ENCODE assay signal across 12 cellular contexts in the genomic region with DNA sequence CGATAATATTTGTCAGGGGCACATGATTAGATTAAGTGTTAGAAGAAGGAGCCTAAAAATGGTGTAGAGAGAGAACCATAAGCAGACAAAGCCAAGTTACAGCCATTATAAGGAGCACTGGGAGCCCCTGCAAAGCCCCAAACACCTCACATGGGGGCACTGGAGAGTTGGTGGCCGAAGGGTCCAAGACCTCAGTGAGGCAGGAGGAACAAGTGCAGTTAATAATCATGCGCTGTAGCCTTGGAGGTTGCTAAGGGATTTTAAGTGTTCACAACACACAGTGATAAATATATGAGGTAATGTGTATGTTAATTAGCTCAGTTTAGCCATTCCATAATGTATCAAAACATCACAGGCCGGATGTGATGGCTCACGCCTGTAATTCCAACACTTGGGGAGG. TPM values are rescaled to one million over a fixed set of nuclear protein-coding genes. Genes with fewer than 3 reads are reported as not detected.
DNase-seq lines count a peak whose midpoint lies in the region; ATAC-seq and TF ChIP-seq lines count a peak whose summit lies in the region.
"Had no signal": no experiment of that assay in that cellular context is flagged by ENCODE, and none has a peak within 500 bp of the region (broad histone marks: within the 10 kb centered on the region; RNA-seq: fewer than 3 reads in every experiment).

No MANE protein-coding gene starts in this region.

- ATAC-seq in foreskin keratinocyte, result peak; percentile 57
- ATAC-seq in activated CD4-positive, CD25-positive, alpha-beta regulatory T cell treated with anti-CD3 and anti-CD28 coated beads, Interleukin-2, amount 50 U/mL, for 24 hours, result no peak

- no peak overlapping the region for H3K4me3 Mint-ChIP-seq in activated naive CD4-positive, alpha-beta T cell treated with anti-CD3 and anti-CD28 coated beads, Interleukin-2, amount 10 ng/mL, durations not matched to agents 7 days and 5 days
- no peak overlapping the region for H3K4me3 Mint-ChIP-seq in activated naive CD4-positive, alpha-beta T cell treated with anti-CD3 and anti-CD28 coated beads for 36 hours
- no peak overlapping the region for H3K4me3 Mint-ChIP-seq in type B pancreatic cell
- no peak overlapping the region for H3K4me3 Mint-ChIP-seq in activated T-cell treated with anti-CD3 and anti-CD28 coated beads, Interleukin-2, amount 50 U/mL, for 24 hours
- H3K4me3 Mint-ChIP-seq: activated CD4-positive, alpha-beta memory T cell treated with anti-CD3 and anti-CD28 coated beads for 36 hours had no signal

- H3K27me3 ChIP-seq in foreskin keratinocyte, result peaks cover 37% of the 10 kb centered on the region

- H3K36me3 Mint-ChIP-seq in activated naive CD4-positive, alpha-beta T cell treated with anti-CD3 and anti-CD28 coated beads, Interleukin-2, amount 10 ng/mL, durations not matched to agents 7 days and 5 days, result no peaks in the 10 kb centered on the region
- H3K36me3 Mint-ChIP-seq in activated naive CD4-positive, alpha-beta T cell treated with anti-CD3 and anti-CD28 coated beads for 36 hours (ENCODE audit: low read depth), result no peaks in the 10 kb centered on the region
- no peaks in the 10 kb centered on the region for H3K36me3 Mint-ChIP-seq in type B pancreatic cell
- H3K36me3 Mint-ChIP-seq in activated T-cell treated with anti-CD3 and anti-CD28 coated beads, Interleukin-2, amount 50 U/mL, for 24 hours (ENCODE audit: low read depth), result no peaks in the 10 kb centered on the region
- H3K36me3 Mint-ChIP-seq: activated CD4-positive, alpha-beta memory T cell treated with anti-CD3 and anti-CD28 coated beads for 36 hours had no signal

- intact Hi-C loops in activated naive CD4-positive, alpha-beta T cell treated with anti-CD3 and anti-CD28 coated beads for 36 hours (cut with micrococcal nuclease), result no loop called here

- no peaks in the 10 kb centered on the region for H3K9me3 Mint-ChIP-seq in activated naive CD4-positive, alpha-beta T cell treated with anti-CD3 and anti-CD28 coated beads, Interleukin-2, amount 10 ng/mL, durations not matched to agents 7 days and 5 days
- no peaks in the 10 kb centered on the region for H3K9me3 Mint-ChIP-seq in activated naive CD4-positive, alpha-beta T cell treated with anti-CD3 and anti-CD28 coated beads for 36 hours
- no peaks in the 10 kb centered on the region for H3K9me3 Mint-ChIP-seq in type B pancreatic cell
- H3K9me3 Mint-ChIP-seq in activated T-cell treated with anti-CD3 and anti-CD28 coated beads, Interleukin-2, amount 50 U/mL, for 24 hours, result no peaks in the 10 kb centered on the region
- H3K9me3 Mint-ChIP-seq: activated CD4-positive, alpha-beta memory T cell treated with anti-CD3 and anti-CD28 coated beads for 36 hours had no signal

- H3K27ac ChIP-seq in foreskin keratinocyte, result no peak overlapping the region
- H3K27ac ChIP-seq: thoracic aorta had no signal

- H3K4me1 ChIP-seq in foreskin keratinocyte, result no peaks in the 10 kb centered on the region

- CTCF ChIA-PET in activated naive CD4-positive, alpha-beta T cell treated with anti-CD3 and anti-CD28 coated beads, Interleukin-2, amount 10 ng/mL, durations not matched to agents 7 days and 5 days (lab: Charles Lee), result no interaction called here
- CTCF ChIA-PET in activated naive CD4-positive, alpha-beta T cell treated with anti-CD3 and anti-CD28 coated beads for 36 hours (lab: Charles Lee), result no interaction called here

- DNase-seq in activated naive CD4-positive, alpha-beta T cell treated with anti-CD3 and anti-CD28 coated beads, Interleukin-2, amount 10 ng/mL, durations not matched to agents 7 days and 5 days, result peak; percentile 32
- DNase-seq in activated naive CD4-positive, alpha-beta T cell treated with anti-CD3 and anti-CD28 coated beads for 36 hours, result no peak
- DNase-seq in OCI-M1 (lab: John Stamatoyannopoulos, UW) (peak; percentile 8), foreskin keratinocyte (no peak), type B pancreatic cell (ENCODE audit: extremely low spot score, unreplicated experiment) (no peak), NCI-H446 treated with DMSO at 0.1 percent for 48 hours (lab: John Stamatoyannopoulos, UW) (no peak)
- DNase-seq in activated T-cell treated with anti-CD3 and anti-CD28 coated beads, Interleukin-2, amount 50 U/mL, for 24 hours, result no peak
- DNase-seq: activated CD4-positive, alpha-beta memory T cell treated with anti-CD3 and anti-CD28 coated beads for 36 hours; islet precursor cell; stimulated activated CD4-positive, alpha-beta T cell treated with anti-CD3 and anti-CD28 coated beads, Interleukin-12 subunit alpha, Interleukin-12 subunit beta, amount 100 ng/mL, for 4 hours had no signal

- H3K4me1 Mint-ChIP-seq in activated naive CD4-positive, alpha-beta T cell treated with anti-CD3 and anti-CD28 coated beads, Interleukin-2, amount 10 ng/mL, durations not matched to agents 7 days and 5 days, result no peaks in the 10 kb centered on the region
- H3K4me1 Mint-ChIP-seq in activated naive CD4-positive, alpha-beta T cell treated with anti-CD3 and anti-CD28 coated beads for 36 hours (ENCODE audit: low read depth), result no peaks in the 10 kb centered on the region
- no peaks in the 10 kb centered on the region for H3K4me1 Mint-ChIP-seq in type B pancreatic cell (ENCODE audit: unreplicated experiment)
- H3K4me1 Mint-ChIP-seq in activated T-cell treated with anti-CD3 and anti-CD28 coated beads, Interleukin-2, amount 50 U/mL, for 24 hours (ENCODE audit: low read depth), result no peaks in the 10 kb centered on the region

- TF ChIP-seq CTCF in foreskin keratinocyte (conservative IDR thresholded peaks at IDR 0.05) (peak; percentile 46), type B pancreatic cell (conservative IDR thresholded peaks at IDR 0.05) (peak; percentile 53)

- no peak overlapping the region for H3K27ac Mint-ChIP-seq in activated naive CD4-positive, alpha-beta T cell treated with anti-CD3 and anti-CD28 coated beads, Interleukin-2, amount 10 ng/mL, durations not matched to agents 7 days and 5 days
- H3K27ac Mint-ChIP-seq in activated naive CD4-positive, alpha-beta T cell treated with anti-CD3 and anti-CD28 coated beads for 36 hours, result no peak overlapping the region
- no peak overlapping the region for H3K27ac Mint-ChIP-seq in type B pancreatic cell
- H3K27ac Mint-ChIP-seq in activated T-cell treated with anti-CD3 and anti-CD28 coated beads, Interleukin-2, amount 50 U/mL, for 24 hours, result no peak overlapping the region
- H3K27ac Mint-ChIP-seq: activated CD4-positive, alpha-beta memory T cell treated with anti-CD3 and anti-CD28 coated beads for 36 hours had no signal

- H3K27me3 Mint-ChIP-seq in activated naive CD4-positive, alpha-beta T cell treated with anti-CD3 and anti-CD28 coated beads, Interleukin-2, amount 10 ng/mL, durations not matched to agents 7 days and 5 days, result peaks cover 86% of the 10 kb centered on the region
- peaks cover 14% of the 10 kb centered on the region for H3K27me3 Mint-ChIP-seq in activated naive CD4-positive, alpha-beta T cell treated with anti-CD3 and anti-CD28 coated beads for 36 hours (ENCODE audit: low read depth)
- peaks cover 72% of the 10 kb centered on the region for H3K27me3 Mint-ChIP-seq in type B pancreatic cell
- H3K27me3 Mint-ChIP-seq in activated T-cell treated with anti-CD3 and anti-CD28 coated beads, Interleukin-2, amount 50 U/mL, for 24 hours, result peaks cover 27% of the 10 kb centered on the region

RNA-seq across cellular contexts. Expression of a gene that starts 54.4 kb away (rescaled TPM):
- 1 to 10 TPM; 4.0 to 6.4 TPM for total RNA-seq in activated naive CD4-positive, alpha-beta T cell treated with anti-CD3 and anti-CD28 coated beads for 36 hours
- total RNA-seq in foreskin keratinocyte (1.9 and 6.3 TPM in 2 replicates), type B pancreatic cell (ENCODE audit: low replicate concordance) (6.3 and 50.3 TPM in 2 replicates)
- 0.85 and 2.7 TPM in 2 replicates for polyA plus RNA-seq in foreskin keratinocyte

RNA-seq across cellular contexts. Expression of a gene that starts 57.7 kb away (rescaled TPM):
- 10 to 100 TPM; 26.5 to 34.0 TPM for total RNA-seq in activated naive CD4-positive, alpha-beta T cell treated with anti-CD3 and anti-CD28 coated beads for 36 hours
- total RNA-seq in foreskin keratinocyte (0.35 and 1.6 TPM in 2 replicates), type B pancreatic cell (ENCODE audit: low replicate concordance) (6.6 and 10.6 TPM in 2 replicates)
- 0.29 and 0.73 TPM in 2 replicates for polyA plus RNA-seq in foreskin keratinocyte

Comparison
In these comparisons a context has a peak if more than half of its experiments do, and no peak if none do; other contexts are left out.
1. DNase-seq: peak in activated naive CD4-positive, alpha-beta T cell treated with anti-CD3 and anti-CD28 coated beads, Interleukin-2, amount 10 ng/mL, durations not matched to agents 7 days and 5 days (single experiment) and OCI-M1 (single experiment); none in activated naive CD4-positive, alpha-beta T cell treated with anti-CD3 and anti-CD28 coated beads for 36 hours (single experiment), foreskin keratinocyte (0 of 2), type B pancreatic cell (single experiment), NCI-H446 treated with DMSO at 0.1 percent for 48 hours (single experiment) and activated T-cell treated with anti-CD3 and anti-CD28 coated beads, Interleukin-2, amount 50 U/mL, for 24 hours (single experiment).